ENCODE assay signal across 8 cellular contexts in genomic region chr19:52690395-52691214, GRCh38. TPM values are rescaled to one million over a fixed set of nuclear protein-coding genes. Genes with fewer than 3 reads are reported as not detected.
DNase-seq lines count a peak whose midpoint lies in the region; ATAC-seq and TF ChIP-seq lines count a peak whose summit lies in the region.

No MANE protein-coding gene starts in this region.

- TF ChIP-seq CTCF in AG10803 (conservative IDR thresholded peaks at IDR 0.05; ENCODE audit: low read length) (no peak), lower lobe of right lung (IDR thresholded peaks at IDR 0.05) (peak; percentile 18)

- ATAC-seq in HG03457 (IDR thresholded peaks at IDR 0.05; ENCODE audit: unreplicated experiment) (peak; percentile 69), lower lobe of right lung (peak; percentile 100)

- DNase-seq in AG10803 (ENCODE audit: low read depth) (peak; percentile 95), NCI-H774 (lab: John Stamatoyannopoulos, UW) (peak; percentile 87), lower lobe of right lung (peak; percentile 97)
- DNase-seq in activated CD8-positive, alpha-beta memory T cell treated with anti-CD3 and anti-CD28 coated beads for 1 hour (ENCODE audit: extremely low read depth in 1 of 2, low read depth in 1 of 2): peak; percentile 76 to 88
- DNase-seq in stimulated activated CD4-positive, alpha-beta T cell treated with anti-CD3 and anti-CD28 coated beads, Interleukin-4, amount 100 ng/mL, for 48 hours (ENCODE audit: low read depth in 2 of 2): peak; percentile 88 to 90

- H3K27me3 ChIP-seq in ectodermal cell (ENCODE audit: control insufficient read depth, insufficient read depth, low read length, poor library complexity, severe bottlenecking) (no peaks in the 10 kb centered on the region), lower lobe of right lung (ENCODE audit: low read depth) (no peaks in the 10 kb centered on the region)

- H3K4me3 ChIP-seq in AG10803 (ENCODE audit: low read length) (peak overlapping the region; percentile 88), ectodermal cell (ENCODE audit: insufficient read depth, low read depth, low read length) (peak overlapping the region; percentile 79), lower lobe of right lung (peak overlapping the region; percentile 65)

- H3K9me3 ChIP-seq in ectodermal cell (ENCODE audit: control insufficient read depth, low read length): no peaks in the 10 kb centered on the region
- H3K9me3 ChIP-seq in lower lobe of right lung: no peaks in the 10 kb centered on the region

- peak overlapping the region; percentile 85 for H3K27ac ChIP-seq in ectodermal cell (ENCODE audit: insufficient read depth, low read depth, low read length, poor library complexity, severe bottlenecking)
- H3K27ac ChIP-seq in lower lobe of right lung: peak overlapping the region; percentile 86

- intact Hi-C loops in lower lobe of right lung (cut with DNase I): no loop called here

- H3K4me1 ChIP-seq in ectodermal cell (ENCODE audit: control insufficient read depth, insufficient read depth, low read length) (peaks cover 4% of the 10 kb centered on the region), lower lobe of right lung (peaks cover 14% of the 10 kb centered on the region)

- no peaks in the 10 kb centered on the region for H3K36me3 ChIP-seq in ectodermal cell (ENCODE audit: control insufficient read depth, insufficient read depth, low read length)
- no peaks in the 10 kb centered on the region for H3K36me3 ChIP-seq in lower lobe of right lung

- 1% methylated on average over 43 to 45 of the region's 45 CpGs for WGBS in ectodermal cell, 2 experiments

- TF ChIP-seq POLR2A in GM19193 (IDR thresholded peaks at IDR 0.05; ENCODE audit: extremely low read depth, insufficient read depth, insufficient read length): peak; percentile 77

RNA-seq across cellular contexts. Expression of gene ZNF611, which starts 44.2 kb away (rescaled TPM):
- 14.5 TPM for polyA plus RNA-seq in ectodermal cell (2013, experiment 1 of 4)
- 15.2 TPM for polyA plus RNA-seq in ectodermal cell (2013, experiment 2 of 4)
- polyA plus RNA-seq in ectodermal cell (2013, experiment 3 of 4): 8.1 TPM
- polyA plus RNA-seq in ectodermal cell (2013, experiment 4 of 4): 7.7 TPM
- 24.4 TPM for total RNA-seq in lower lobe of right lung

RNA-seq across cellular contexts. Expression of gene ZNF83, which starts 52.5 kb away (rescaled TPM):
- polyA plus RNA-seq in ectodermal cell (2013, experiment 1 of 4): 67.3 TPM
- polyA plus RNA-seq in ectodermal cell (2013, experiment 2 of 4): 69.6 TPM
- polyA plus RNA-seq in ectodermal cell (2013, experiment 3 of 4): 58.2 TPM
- polyA plus RNA-seq in ectodermal cell (2013, experiment 4 of 4): 61.5 TPM
- 47.9 TPM for total RNA-seq in lower lobe of right lung

Comparison
In these comparisons a context has a peak if more than half of its experiments do, and no peak if none do; other contexts are left out.
1. Peak in every context shown above with its lines: DNase-seq, ATAC-seq, H3K4me3 ChIP-seq and H3K27ac ChIP-seq.